ENCODE assay signal across 8 cellular contexts in the genomic region with DNA sequence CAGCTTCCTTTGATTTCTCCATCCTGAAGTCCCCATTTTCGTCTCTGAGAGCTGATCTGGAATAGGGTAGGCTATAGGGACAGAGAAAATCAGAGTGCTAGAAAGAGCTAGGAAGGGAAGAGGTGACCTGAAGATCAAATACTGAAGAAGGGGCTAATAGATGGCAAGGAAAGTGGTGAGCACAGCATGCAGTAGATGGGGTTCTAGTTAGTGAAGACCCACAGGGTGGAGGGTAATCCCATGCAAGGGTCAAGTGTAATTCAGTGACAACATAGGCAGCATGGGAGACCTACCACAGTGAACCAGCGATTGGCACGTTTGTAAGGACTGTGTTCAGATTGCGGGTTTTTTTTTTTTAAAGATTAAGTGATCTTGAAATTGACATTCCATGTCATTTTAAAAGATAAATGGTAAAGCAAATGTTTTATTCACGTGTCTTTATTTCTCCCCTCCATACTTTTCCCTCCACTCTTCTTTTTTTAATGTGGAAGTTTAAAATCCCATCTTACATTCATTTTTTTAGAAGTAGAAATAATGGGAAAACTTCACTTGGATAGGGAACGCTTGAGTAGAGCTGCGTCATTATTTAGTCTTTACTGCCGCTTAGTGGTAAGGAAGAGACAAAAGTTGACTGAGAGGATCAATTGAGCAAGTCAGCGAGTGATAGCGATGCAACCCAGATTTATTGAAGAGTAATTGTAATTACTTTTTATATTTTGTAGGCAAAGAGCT. TPM values are rescaled to one million over a fixed set of nuclear protein-coding genes. Genes with fewer than 3 reads are reported as not detected.
DNase-seq lines count a peak whose midpoint lies in the region; ATAC-seq, FAIRE-seq and TF ChIP-seq lines count a peak whose summit lies in the region.

No MANE protein-coding gene starts in this region.

- H3K9me3 ChIP-seq in testis (no peaks in the 10 kb centered on the region), MG63 (no peaks in the 10 kb centered on the region)

- WGBS in testis, 2 donors, result 7 to 11% methylated on average over 10 of the region's 10 CpGs

- H3K36me3 ChIP-seq in testis (ENCODE audit: low read depth, missing control alignments) (no peaks in the 10 kb centered on the region), MG63 (no peaks in the 10 kb centered on the region)

- no peak overlapping the region for H3K27ac Mint-ChIP-seq in brain

- peak; percentile 67 for ATAC-seq in HG03159 (IDR thresholded peaks at IDR 0.05; ENCODE audit: unreplicated experiment)

- H3K4me3 Mint-ChIP-seq in brain, result peak overlapping the region in 3 of 5 experiments; percentile 4 to 28 (median 8)

- intact Hi-C loops in testis (cut with DNase I; ENCODE audit: low total_unique reads), result no loop called here

- H3K4me1 Mint-ChIP-seq in brain, result peaks cover 11% of the 10 kb centered on the region

- H3K36me3 Mint-ChIP-seq in brain, result no peaks in the 10 kb centered on the region

- peaks cover 8% of the 10 kb centered on the region for H3K27me3 Mint-ChIP-seq in brain

- H3K27me3 ChIP-seq in testis (no peaks in the 10 kb centered on the region), MG63 (peaks cover 5% of the 10 kb centered on the region)

- peak; percentile 95 for FAIRE-seq in islet of Langerhans (lab: Jason Lieb, UNC)

- no peak overlapping the region for H3K27ac ChIP-seq in testis

- DNase-seq in stimulated activated CD4-positive, alpha-beta T cell treated with anti-CD3 and anti-CD28 coated beads, Interleukin-4, amount 100 ng/mL, for 24 hours, result peak; percentile 12
- DNase-seq in stimulated activated CD4-positive, alpha-beta T cell treated with anti-CD3 and anti-CD28 coated beads, Interleukin-15, amount 100 ng/mL, for 24 hours, result no peak
- DNase-seq in NCI-H526 (lab: John Stamatoyannopoulos, UW) (peak; percentile 30 to 53), testis (no peak), MG63 (no peak)

- no peak for TF ChIP-seq POLR2A in testis (IDR thresholded peaks at IDR 0.05)

- TF ChIP-seq CTCF in brain (conservative IDR thresholded peaks at IDR 0.05) (peak; percentile 84 to 89), testis (IDR thresholded peaks at IDR 0.05) (peak; percentile 47 to 60 (median 48))

- H3K4me3 ChIP-seq in testis, result peak overlapping the region in 1 of 2 donors; percentile 17
- no peak overlapping the region for H3K4me3 ChIP-seq in MG63

- no peaks in the 10 kb centered on the region for H3K9me3 Mint-ChIP-seq in brain

- H3K4me1 ChIP-seq in testis, result no peaks in the 10 kb centered on the region

RNA-seq across cellular contexts. Expression of a gene that starts 21.0 kb away (rescaled TPM):
- 35.6 TPM for polyA plus RNA-seq in brain (ENCODE audit: insufficient read depth, low read depth, low replicate concordance)
- total RNA-seq in testis, result 10 to 100 TPM; 48.0 to 67.6 TPM
- polyA plus RNA-seq in testis (ENCODE audit: insufficient read depth, low read depth, low replicate concordance), result 34.6 TPM
- 40.3 and 43.4 TPM in 2 replicates for total RNA-seq in MG63 (2014; rRNA removed; shearing (Covaris generic); ENCODE audit: low replicate concordance)

Comparison
In these comparisons a context has a peak if more than half of its experiments do, and no peak if none do; other contexts are left out.
1. DNase-seq: peak in stimulated activated CD4-positive, alpha-beta T cell treated with anti-CD3 and anti-CD28 coated beads, Interleukin-4, amount 100 ng/mL, for 24 hours (single experiment) and NCI-H526 (2 of 2); none in stimulated activated CD4-positive, alpha-beta T cell treated with anti-CD3 and anti-CD28 coated beads, Interleukin-15, amount 100 ng/mL, for 24 hours (single experiment), testis (single experiment) and MG63 (single experiment).